8 cellular contexts compared by ENCODE assay signal in genomic region chr9:70411141-70411929, GRCh38. TPM values are rescaled to one million over a fixed set of nuclear protein-coding genes. Genes with fewer than 3 reads are reported as not detected.
DNase-seq lines count a peak whose midpoint lies in the region; ATAC-seq, FAIRE-seq and TF ChIP-seq lines count a peak whose summit lies in the region.

No MANE protein-coding gene starts in this region.

- CTCF ChIA-PET in MCF 10A (lab: Yijun Ruan, JAX): interaction anchor here (0.5 to 1.5 kb wide), 10 partner anchors 10 to 191 kb away, joined by 3 to 8 read pairs (median 3); no protein-coding TSS in a partner anchor

- POLR2A ChIA-PET in MCF 10A (lab: Yijun Ruan, JAX): interaction anchor here (0.6 to 4.3 kb wide), 21 partner anchors 9 to 191 kb away, joined by 3 to 76 read pairs (median 5); partner anchors contain the start of gene SMC5

- DNase-seq in GM12891 (ENCODE audit: insufficient read length, low spot score) (no peak), T-helper 17 cell (no peak), MCF 10A (ENCODE audit: unreplicated experiment) (peak; percentile 26), keratinocyte (ENCODE audit: low read depth, low spot score) (no peak), NK-92 (lab: John Stamatoyannopoulos, UW; ENCODE audit: unreplicated experiment) (no peak), NCI-H187 treated with DMSO at 0.1 percent for 48 hours (lab: John Stamatoyannopoulos, UW) (no peak)
- DNase-seq in stimulated activated CD4-positive, alpha-beta T cell treated with anti-CD3 and anti-CD28 coated beads, Interleukin-15, amount 100 ng/mL, for 48 hours (ENCODE audit: low read depth in 2 of 2): peak; percentile 27 to 31

- H3K4me3 Mint-ChIP-seq in T-helper 17 cell (peak overlapping the region; percentile 96), MCF 10A (ENCODE audit: unreplicated experiment) (peak overlapping the region; percentile 98)

- TF ChIP-seq CTCF in MCF 10A (IDR thresholded peaks at IDR 0.05; ENCODE audit: unreplicated experiment) (no peak), keratinocyte (optimal IDR thresholded peaks at IDR 0.05 in 1 of 3, IDR thresholded peaks at IDR 0.05 in 1 of 3, conservative IDR thresholded peaks at IDR 0.05 in 1 of 3; ENCODE audit: extremely low read depth in 1 of 3, insufficient read depth in 2 of 3, low read length in 3 of 3) (no peak)

- TSS peak; percentile 32 for BruUV-seq in MCF 10A (replicated peaks; lab: Mats Ljungman, UMichigan)

- FAIRE-seq in GM12891 (lab: Jason Lieb, UNC) (peak; percentile 16), keratinocyte (lab: Jason Lieb, UNC) (peak; percentile 17)

- no peaks in the 10 kb centered on the region for H3K27me3 Mint-ChIP-seq in T-helper 17 cell
- no peaks in the 10 kb centered on the region for H3K27me3 Mint-ChIP-seq in MCF 10A (ENCODE audit: insufficient read depth, unreplicated experiment)

- H3K79me2 ChIP-seq in keratinocyte (ENCODE audit: control insufficient read depth, insufficient read depth, low read length): no peaks in the 10 kb centered on the region

- TF ChIP-seq POLR2A in GM12891 (IDR thresholded peaks at IDR 0.05; ENCODE audit: low read depth, low read length): no peak

- no peaks in the 10 kb centered on the region for H3K9me3 Mint-ChIP-seq in MCF 10A (ENCODE audit: unreplicated experiment)

- no peaks in the 10 kb centered on the region for H3K36me3 ChIP-seq in keratinocyte (ENCODE audit: control insufficient read depth in 2 of 2, extremely low read depth in 1 of 2, insufficient read depth in 2 of 2, low read length in 2 of 2)

- intact Hi-C loops in MCF 10A (cut with micrococcal nuclease): loop anchor here (5.0 kb wide), 1 partner anchor 59 kb away; no protein-coding TSS in a partner anchor

- H4K20me1 ChIP-seq in keratinocyte (ENCODE audit: control insufficient read depth, extremely low read depth, insufficient read depth, low read length): no peaks in the 10 kb centered on the region

- H3K4me1 ChIP-seq in keratinocyte (ENCODE audit: control insufficient read depth, extremely low read depth, insufficient read depth, low read length): peaks cover 20% of the 10 kb centered on the region

- ATAC-seq in T-helper 17 cell (no peak), GM18498 (IDR thresholded peaks at IDR 0.05; ENCODE audit: unreplicated experiment) (no peak)

- H3K9me1 ChIP-seq in keratinocyte (ENCODE audit: control insufficient read depth, extremely low read depth, insufficient read depth, low read length): no peaks in the 10 kb centered on the region

- H3K4me3 ChIP-seq in keratinocyte (ENCODE audit: control insufficient read depth in 2 of 3, extremely low read depth in 1 of 3, insufficient read depth in 2 of 3, low read depth in 1 of 3, low read length in 3 of 3): peak overlapping the region; percentile 68 to 89 (median 88)

- H3K27me3 ChIP-seq in keratinocyte (ENCODE audit: control insufficient read depth, extremely low read depth, insufficient read depth, low read length): no peaks in the 10 kb centered on the region

- no peaks in the 10 kb centered on the region for H3K9me3 ChIP-seq in T-helper 17 cell (ENCODE audit: control insufficient read depth, low read length, poor library complexity, severe bottlenecking)
- no peaks in the 10 kb centered on the region for H3K9me3 ChIP-seq in keratinocyte (ENCODE audit: control insufficient read depth, low read depth, low read length)

- H3K9ac ChIP-seq in keratinocyte (ENCODE audit: control insufficient read depth, extremely low read depth, insufficient read depth, low read length): peak overlapping the region; percentile 94

- peak overlapping the region; percentile 93 for H3K27ac ChIP-seq in keratinocyte (ENCODE audit: control insufficient read depth, insufficient read depth, low read length)

- peak overlapping the region; percentile 92 for H2AFZ ChIP-seq in keratinocyte (ENCODE audit: control insufficient read depth, low read length)

- H3K36me3 Mint-ChIP-seq in T-helper 17 cell (ENCODE audit: low read depth): no peaks in the 10 kb centered on the region
- peaks cover 6% of the 10 kb centered on the region for H3K36me3 Mint-ChIP-seq in MCF 10A (ENCODE audit: insufficient read depth, unreplicated experiment)

- peak overlapping the region; percentile 87 for H3K4me2 ChIP-seq in keratinocyte (ENCODE audit: control insufficient read depth, extremely low read depth, insufficient read depth, low read depth, low read length)

- H3K27ac Mint-ChIP-seq in T-helper 17 cell: peak overlapping the region; percentile 98
- peak overlapping the region; percentile 99 for H3K27ac Mint-ChIP-seq in MCF 10A (ENCODE audit: low read depth, unreplicated experiment)

- dilution Hi-C loops in keratinocyte (cut with MboI; ENCODE audit: extremely low pct_ligation_motif_present, low sequenced_read_pairs): no loop called here

- H3K4me1 Mint-ChIP-seq in T-helper 17 cell (peaks cover 50% of the 10 kb centered on the region), MCF 10A (ENCODE audit: insufficient read depth, unreplicated experiment) (peaks cover 30% of the 10 kb centered on the region)

TF ChIP-seq in GM12891, 5 proteins besides CTCF, POLR2A, EP300 and RAD21:
- TF ChIP-seq POLR2AphosphoS5 (IDR thresholded peaks at IDR 0.05; ENCODE audit: low read depth, low read length) (no peak), POU2F2 (IDR thresholded peaks at IDR 0.05; ENCODE audit: low read depth, low read length) (no peak), PAX5 (IDR thresholded peaks at IDR 0.05; ENCODE audit: insufficient read depth, low read length, severe bottlenecking) (no peak), TAF1 (IDR thresholded peaks at IDR 0.05; ENCODE audit: low read depth, low read length) (no peak)
TF ChIP-seq in GM12891: peak in this region for 0.

RNA-seq across cellular contexts. Expression of gene KLF9, which starts 3.1 kb away (rescaled TPM):
- polyA plus RNA-seq in GM12891 (2012; ENCODE audit: low read depth, missing spikeins): 0.69 TPM
- total RNA-seq in T-helper 17 cell (10 to 100 TPM; 78.0 to 82.7 TPM), MCF 10A (2022) (5.9 and 8.9 TPM in 2 replicates)
- 2.4 to 4.5 TPM (median 3.0 TPM) in 3 replicates for polyA plus RNA-seq in keratinocyte
- polyA plus RNA-seq in keratinocyte (2011; ENCODE audit: low read depth): 2.4 TPM
- 2.2 and 3.4 TPM in 2 replicates for polyA plus RNA-seq in keratinocyte (2011; cell fraction: cytosol; rRNA removed)
- 3.3 and 3.6 TPM in 2 replicates for polyA plus RNA-seq in keratinocyte (2011; cell fraction: nucleus; rRNA removed)
- 2.3 and 4.8 TPM in 2 replicates for polyA plus RNA-seq in keratinocyte (2012; ENCODE audit: low replicate concordance)
- 1.4 to 2.3 TPM (median 2.2 TPM) in 3 replicates for polyA minus RNA-seq in keratinocyte
- 2.9 TPM for polyA minus RNA-seq in keratinocyte (2011; cell fraction: cytosol; rRNA and poly(A)+ RNA removed)
- polyA minus RNA-seq in keratinocyte (2011; cell fraction: nucleus; rRNA and poly(A)+ RNA removed): 2.8 and 3.9 TPM in 2 replicates

Comparison
In these comparisons a context has a peak if more than half of its experiments do, and no peak if none do; other contexts are left out.
1. DNase-seq: peak in MCF 10A (single experiment) and stimulated activated CD4-positive, alpha-beta T cell treated with anti-CD3 and anti-CD28 coated beads, Interleukin-15, amount 100 ng/mL, for 48 hours (2 of 2); none in GM12891 (single experiment), T-helper 17 cell (0 of 3), keratinocyte (single experiment), NK-92 (single experiment) and NCI-H187 treated with DMSO at 0.1 percent for 48 hours (single experiment).